In genomic region chr22:19203839-19204238, GRCh38 we compare ENCODE assay signal across 22 cellular contexts. TPM values are rescaled to one million over a fixed set of nuclear protein-coding genes. Genes with fewer than 3 reads are reported as not detected.
A peak's percentile ranks its signal among the peaks of the same experiment; 100 is the strongest.
DNase-seq lines count a peak whose midpoint lies in the region; ATAC-seq and TF ChIP-seq lines count a peak whose summit lies in the region.
"Had no signal": no experiment of that assay in that cellular context is flagged by ENCODE, and none has a peak within 500 bp of the region (broad histone marks: within the 10 kb centered on the region; RNA-seq: fewer than 3 reads in every experiment).

No MANE protein-coding gene starts in this region.

- peaks cover 4 to 9% of the 10 kb centered on the region in 2 experiments; a peak in 3 of 4 replicates for H3K4me1 Mint-ChIP-seq in H9
- no peaks in the 10 kb centered on the region for H3K4me1 Mint-ChIP-seq in endothelial cell (ENCODE audit: unreplicated experiment)
- H3K4me1 Mint-ChIP-seq: CD4-positive, alpha-beta memory T cell had no signal

- H3K18ac ChIP-seq in H9 (ENCODE audit: insufficient read length, low read depth, low read length) (no peak overlapping the region), neuronal stem cell (ENCODE audit: low read length) (no peak overlapping the region)

- peak overlapping the region in 1 of 2 donors; percentile 62 for H3K4me3 ChIP-seq in neuronal stem cell (ENCODE audit: low read length in 2 of 2)
- H3K4me3 ChIP-seq: A549, BLaER1 had no signal

- H3K23me2 ChIP-seq in H9 (ENCODE audit: insufficient read length, low read depth, low read length, poor library complexity, severe bottlenecking): no peaks in the 10 kb centered on the region

- H2BK12ac ChIP-seq in H9 (ENCODE audit: insufficient read length, low read depth, low read length) (no peak overlapping the region), neuronal stem cell (ENCODE audit: low read length) (no peak overlapping the region)

- H3K23ac ChIP-seq in H9 (ENCODE audit: insufficient read length, low read depth, low read length) (no peak overlapping the region), neuronal stem cell (ENCODE audit: low read depth, low read length, poor library complexity) (peak overlapping the region; percentile 52)

- H2AFZ ChIP-seq in H9 (ENCODE audit: low read length) (no peak overlapping the region), neuronal stem cell (ENCODE audit: low read length) (no peak overlapping the region)

- H4K91ac ChIP-seq in H9 (ENCODE audit: insufficient read length, low read depth, low read length): no peak overlapping the region
- H4K91ac ChIP-seq in neuronal stem cell (ENCODE audit: low read depth, low read length, poor library complexity): no peak overlapping the region

- H3K36me3 Mint-ChIP-seq in H9 (ENCODE audit: insufficient read depth in 1 of 3, low read depth in 3 of 3) (peaks cover 2 to 21% (median 7%) of the 10 kb centered on the region in 3 experiments; a peak in 6 of 7 replicates), endothelial cell (ENCODE audit: low read depth, unreplicated experiment) (peaks cover 32% of the 10 kb centered on the region)
- H3K36me3 Mint-ChIP-seq: CD4-positive, alpha-beta memory T cell had no signal

- H4K8ac ChIP-seq in H9 (replicated peaks; ENCODE audit: insufficient read length, low read depth, low read length): no peak overlapping the region
- no peak overlapping the region for H4K8ac ChIP-seq in neuronal stem cell (ENCODE audit: low read depth, low read length)

- H2AK5ac ChIP-seq in H9 (ENCODE audit: insufficient read length, low read length) (no peak overlapping the region), neuronal stem cell (ENCODE audit: low read depth, low read length) (no peak overlapping the region)

- no peaks in the 10 kb centered on the region for H3K27me3 Mint-ChIP-seq in H9 (ENCODE audit: low read depth)
- H3K27me3 Mint-ChIP-seq in endothelial cell (ENCODE audit: unreplicated experiment): peaks cover 6% of the 10 kb centered on the region

- no peaks in the 10 kb centered on the region for H3K79me2 ChIP-seq in H9 (ENCODE audit: insufficient read depth, low read length)

- H3K27me3 ChIP-seq in H9 (ENCODE audit: insufficient read depth, low read length): no peaks in the 10 kb centered on the region
- H3K27me3 ChIP-seq in neuronal stem cell (ENCODE audit: control insufficient read depth in 3 of 3, insufficient read depth in 3 of 3, low read depth in 1 of 3, low read length in 3 of 3): no peaks in the 10 kb centered on the region
- H3K27me3 ChIP-seq: BLaER1 had no signal

- H3K27ac ChIP-seq in H9 (ENCODE audit: insufficient read length, low read depth, low read length): no peak overlapping the region
- no peak overlapping the region for H3K27ac ChIP-seq in neuronal stem cell (replicated peaks; ENCODE audit: low read length)
- H3K27ac ChIP-seq: A549, BLaER1, KMS-11 had no signal

- no peak overlapping the region for H3K56ac ChIP-seq in H9 (ENCODE audit: insufficient read length, low read depth, low read length)

- H4K20me1 ChIP-seq in H9 (ENCODE audit: control insufficient read depth, insufficient read depth, insufficient read length): no peaks in the 10 kb centered on the region
- H4K20me1 ChIP-seq: BLaER1 had no signal

- H3K9me3 ChIP-seq in H9 (ENCODE audit: control insufficient read depth, low read depth, low read length) (no peaks in the 10 kb centered on the region), neuronal stem cell (replicated peaks in 1 of 2; ENCODE audit: control insufficient read depth in 2 of 2, insufficient read depth in 1 of 2, low read depth in 1 of 2, low read length in 2 of 2) (no peaks in the 10 kb centered on the region)
- H3K9me3 ChIP-seq: A549, BLaER1 had no signal

- no peak overlapping the region for H2BK15ac ChIP-seq in H9 (ENCODE audit: low read depth, low read length)
- H2BK15ac ChIP-seq in neuronal stem cell (ENCODE audit: low read length): no peak overlapping the region

- no peak overlapping the region for H3T11ph ChIP-seq in H9 (ENCODE audit: low read length)

- H2BK5ac ChIP-seq in H9 (ENCODE audit: insufficient read length, low read length) (no peak overlapping the region), neuronal stem cell (ENCODE audit: low read length) (no peak overlapping the region)

- H3K14ac ChIP-seq in H9 (ENCODE audit: insufficient read depth, low read length) (no peak overlapping the region), neuronal stem cell (ENCODE audit: low read length) (no peak overlapping the region)

- no peak overlapping the region for H3K4me3 Mint-ChIP-seq in H9
- peak overlapping the region; percentile 26 for H3K4me3 Mint-ChIP-seq in endothelial cell (ENCODE audit: unreplicated experiment)
- H3K4me3 Mint-ChIP-seq: CD4-positive, alpha-beta memory T cell had no signal

- TF ChIP-seq CTCF in H9 (conservative IDR thresholded peaks at IDR 0.05): no peak
- no peak for TF ChIP-seq CTCF in endothelial cell (IDR thresholded peaks at IDR 0.05; ENCODE audit: unreplicated experiment)

- H3K4me2 ChIP-seq in H9 (ENCODE audit: insufficient read depth, insufficient read length, low read length) (no peak overlapping the region), neuronal stem cell (ENCODE audit: insufficient read depth, low read length, poor library complexity, severe bottlenecking) (no peak overlapping the region)
- H3K4me2 ChIP-seq: A549, BLaER1, KMS-11 had no signal

- WGBS in H9 (ENCODE audit: extremely low coverage, insufficient read length, low lambda C conversion rate): no CpG with 5 or more reads among the region's 8 CpGs
- WGBS in neuronal stem cell (ENCODE audit: extremely low coverage in 2 of 2, insufficient read length in 2 of 2, insufficient replicate concordance in 1 of 2), 2 donors: no CpG with 5 or more reads among the region's 8 CpGs

- no peaks in the 10 kb centered on the region for H3K4me1 ChIP-seq in H9 (ENCODE audit: insufficient read depth, low read length)
- H3K4me1 ChIP-seq in neuronal stem cell (ENCODE audit: control insufficient read depth in 2 of 2, insufficient read depth in 1 of 2, low read depth in 1 of 2, low read length in 2 of 2): peaks cover 0 to 2% of the 10 kb centered on the region in 2 donors
- H3K4me1 ChIP-seq: A549, BLaER1 had no signal

- ATAC-seq in HG02840 (IDR thresholded peaks at IDR 0.05; ENCODE audit: low FRiP score, unreplicated experiment) (no peak), HG03045 (IDR thresholded peaks at IDR 0.05; ENCODE audit: unreplicated experiment) (no peak)
- ATAC-seq: A549 had no signal

- peaks cover 3 to 10% of the 10 kb centered on the region in 2 donors for H3K36me3 ChIP-seq in neuronal stem cell (replicated peaks in 1 of 2; ENCODE audit: control insufficient read depth in 2 of 2, insufficient read depth in 2 of 2, low read length in 2 of 2)

- H3K9me3 Mint-ChIP-seq in H9 (no peaks in the 10 kb centered on the region), endothelial cell (ENCODE audit: unreplicated experiment) (no peaks in the 10 kb centered on the region)

- H3K9ac ChIP-seq in H9 (ENCODE audit: extremely low read depth, insufficient read length, low read length): no peak overlapping the region
- no peak overlapping the region for H3K9ac ChIP-seq in neuronal stem cell (ENCODE audit: low read depth, low read length, poor library complexity)
- H3K9ac ChIP-seq: BLaER1, KMS-11 had no signal

- H3K27ac Mint-ChIP-seq in H9: peak overlapping the region; percentile 2 to 81 (median 68); a peak in 4 of 7 replicates
- H3K27ac Mint-ChIP-seq in endothelial cell (ENCODE audit: unreplicated experiment): no peak overlapping the region

- H2BK20ac ChIP-seq in H9 (ENCODE audit: low read depth, low read length, poor library complexity, severe bottlenecking): no peak overlapping the region

- DNase-seq in H9 (no peak), NCI-H69 (lab: John Stamatoyannopoulos, UW) (peak; percentile 51), endothelial cell (ENCODE audit: low spot score) (no peak), neuronal stem cell (ENCODE audit: low spot score) (no peak), hepatic stellate cell (ENCODE audit: low spot score) (no peak), putamen (ENCODE audit: low spot score) (no peak)
- DNase-seq: CD4-positive, alpha-beta memory T cell; DMS153; GDM1; H7; MV-4-11; NCI-H1694 treated with DMSO at 0.1 percent for 48 hours; NCI-H2107; NCI-H510A treated with DMSO at 0.1 percent for 48 hours; SIG-M5 had no signal

- no peaks in the 10 kb centered on the region for H3K79me1 ChIP-seq in H9 (ENCODE audit: insufficient read depth, low read depth, low read length, poor library complexity, severe bottlenecking)
- H3K79me1 ChIP-seq in neuronal stem cell (ENCODE audit: low read depth, low read length): no peaks in the 10 kb centered on the region

- H2BK120ac ChIP-seq in H9 (ENCODE audit: low read depth, low read length, poor library complexity, severe bottlenecking) (no peak overlapping the region), neuronal stem cell (ENCODE audit: low read depth, low read length) (no peak overlapping the region)

- H3K4ac ChIP-seq in H9 (ENCODE audit: low read depth, low read length): no peak overlapping the region
- H3K4ac ChIP-seq in neuronal stem cell (ENCODE audit: low read length): no peak overlapping the region

- H4K5ac ChIP-seq in H9 (ENCODE audit: insufficient read length, low read depth, low read length): no peak overlapping the region

RNA-seq across cellular contexts. Expression of gene SLC25A1, which starts 25.3 kb away (rescaled TPM):
- total RNA-seq in H9 (2021) (151 and 156 TPM in 2 replicates), endothelial cell (ENCODE audit: unreplicated experiment) (79.2 TPM)
- polyA plus RNA-seq in neuronal stem cell (2013, experiment 1 of 2): 75.2 TPM
- 71.9 TPM for polyA plus RNA-seq in neuronal stem cell (2013, experiment 2 of 2)

RNA-seq across cellular contexts. Expression of gene GSC2, which starts 53.7 kb away (rescaled TPM):
- total RNA-seq in H9 (2021) (0.22 TPM in 2 replicates), endothelial cell (ENCODE audit: unreplicated experiment) (not detected)
- polyA plus RNA-seq in neuronal stem cell (2013, experiment 1 of 2): not detected
- not detected for polyA plus RNA-seq in neuronal stem cell (2013, experiment 2 of 2)
- total RNA-seq: CD4-positive, alpha-beta memory T cell; Daoy; H7; RPMI7951 had no signal
- polyA plus RNA-seq: A549; CD4-positive, alpha-beta memory T cell had no signal

RNA-seq across cellular contexts. Expression of gene ESS2, which starts 59.4 kb away (rescaled TPM):
- total RNA-seq in H9 (2021) (18.7 and 19.4 TPM in 2 replicates), endothelial cell (ENCODE audit: unreplicated experiment) (19.1 TPM)
- 9.2 TPM for polyA plus RNA-seq in neuronal stem cell (2013, experiment 1 of 2)
- 9.2 TPM for polyA plus RNA-seq in neuronal stem cell (2013, experiment 2 of 2)
